Comparison of ENCODE assay signal across 19 cellular contexts in genomic region chr15:72058590-72058989, GRCh38.
"Had no signal": no experiment of that assay in that cellular context is flagged by ENCODE, and none has a peak within 500 bp of the region (broad histone marks: within the 10 kb centered on the region; RNA-seq: fewer than 3 reads in every experiment).

No MANE protein-coding gene starts in this region.

- H3K9me3 Mint-ChIP-seq: stimulated activated memory B cell treated with anti-CD40 and anti-IgM and Interleukin-4, amounts not matched to agents 10 μg/mL and 1 μg/mL and 100 μg/mL, for 72 hours had no signal

- H3K4me3 Mint-ChIP-seq: naive B cell; stimulated activated memory B cell treated with anti-CD40 and anti-IgM and Interleukin-4, amounts not matched to agents 10 μg/mL and 1 μg/mL and 100 μg/mL, for 72 hours; T-helper 17 cell had no signal

- H3K4me1 ChIP-seq: pancreas, testis had no signal

- H3K36me3 ChIP-seq: cardiac muscle cell, pancreas, upper lobe of left lung, WERI-Rb-1 had no signal

- H3K9me3 ChIP-seq: mucosa of descending colon, pancreas, testis, upper lobe of left lung had no signal

- DNase-seq: activated CD4-positive, alpha-beta T cell treated with anti-CD3 and anti-CD28 coated beads for 1 hour; activated CD8-positive, alpha-beta memory T cell treated with anti-CD3 and anti-CD28 coated beads for 24 hours; activated CD8-positive, alpha-beta memory T cell treated with anti-CD3 and anti-CD28 coated beads, Interleukin-2, amount 50 U/mL, for 48 hours; activated effector memory CD4-positive, alpha-beta T cell treated with Interleukin-2 at 50 U/mL for 16 hours; activated naive CD4-positive, alpha-beta T cell treated with anti-CD3 and anti-CD28 coated beads, Interleukin-2, amount 50 U/mL, for 16 hours; activated T-cell treated with anti-CD3 and anti-CD28 coated beads, Interleukin-2, amount 50 U/mL, for 48 hours; dorsolateral prefrontal cortex; mucosa of descending colon; naive B cell; pancreas; stimulated activated CD4-positive, alpha-beta T cell treated with anti-CD3 and anti-CD28 coated beads, Interleukin-4, amount 100 ng/mL, for 4 hours; T-helper 17 cell; testis; upper lobe of left lung; WERI-Rb-1 had no signal

- H3K27me3 ChIP-seq: cardiac muscle cell, dorsolateral prefrontal cortex, pancreas, testis, upper lobe of left lung had no signal

- H3K27ac ChIP-seq: cardiac muscle cell, pancreas, testis, upper lobe of left lung, WERI-Rb-1 had no signal

- H3K4me3 ChIP-seq: cardiac muscle cell, mucosa of descending colon, pancreas, testis, upper lobe of left lung had no signal

- H3K27me3 Mint-ChIP-seq: naive B cell; stimulated activated memory B cell treated with anti-CD40 and anti-IgM and Interleukin-4, amounts not matched to agents 10 μg/mL and 1 μg/mL and 100 μg/mL, for 72 hours; T-helper 17 cell had no signal

- ATAC-seq: left lobe of liver; mucosa of descending colon; pancreas; sciatic nerve; stimulated activated memory B cell treated with anti-CD40 and anti-IgM and Interleukin-4, amounts not matched to agents 10 μg/mL and 1 μg/mL and 100 μg/mL, for 72 hours; T-helper 17 cell had no signal

- H3K27ac Mint-ChIP-seq: stimulated activated memory B cell treated with anti-CD40 and anti-IgM and Interleukin-4, amounts not matched to agents 10 μg/mL and 1 μg/mL and 100 μg/mL, for 72 hours; T-helper 17 cell had no signal
